ENCODE assay signal across 10 cellular contexts in genomic region chr10:118729200-118729599, GRCh38. TPM values are rescaled to one million over a fixed set of nuclear protein-coding genes. Genes with fewer than 3 reads are reported as not detected.
DNase-seq lines count a peak whose midpoint lies in the region; ATAC-seq and TF ChIP-seq lines count a peak whose summit lies in the region.
"Had no signal": no experiment of that assay in that cellular context is flagged by ENCODE, and none has a peak within 500 bp of the region (broad histone marks: within the 10 kb centered on the region; RNA-seq: fewer than 3 reads in every experiment).

No MANE protein-coding gene starts in this region.

- intact Hi-C loops in CD4-positive, alpha-beta T cell (cut with DNase I, micrococcal nuclease): loop anchor here in 1 of 2 experiments (10.0 kb wide), 1 partner anchor 384 kb away; the partner anchor contains the start of gene FAM204A

- no peak for ATAC-seq in CD4-positive, alpha-beta T cell (ENCODE audit: poor library complexity)
- ATAC-seq in GM21723 (IDR thresholded peaks at IDR 0.05; ENCODE audit: unreplicated experiment): peak; percentile 1
- no peak for ATAC-seq in activated CD8-positive, alpha-beta T cell treated with anti-CD3 and anti-CD28 coated beads, Interleukin-2, amount 10 ng/mL, durations not matched to agents 7 days and 5 days
- peak; percentile 2 for ATAC-seq in memory B cell (ENCODE audit: low read depth)
- ATAC-seq: Panc1 had no signal

- H3K27me3 ChIP-seq in CD4-positive, alpha-beta T cell (ENCODE audit: control insufficient read depth, insufficient read depth, low read length): no peaks in the 10 kb centered on the region

- no peaks in the 10 kb centered on the region for H3K9me3 Mint-ChIP-seq in CD4-positive, alpha-beta T cell
- H3K9me3 Mint-ChIP-seq in activated CD8-positive, alpha-beta T cell treated with anti-CD3 and anti-CD28 coated beads, Interleukin-2, amount 10 ng/mL, durations not matched to agents 7 days and 5 days (ENCODE audit: insufficient read depth): no peaks in the 10 kb centered on the region
- no peaks in the 10 kb centered on the region for H3K9me3 Mint-ChIP-seq in memory B cell

- no peak for TF ChIP-seq CTCF in CD4-positive, alpha-beta T cell (IDR thresholded peaks at IDR 0.05)

- H3K27me3 Mint-ChIP-seq in CD4-positive, alpha-beta T cell: no peaks in the 10 kb centered on the region
- H3K27me3 Mint-ChIP-seq in activated CD8-positive, alpha-beta T cell treated with anti-CD3 and anti-CD28 coated beads, Interleukin-2, amount 10 ng/mL, durations not matched to agents 7 days and 5 days (ENCODE audit: low read depth): no peaks in the 10 kb centered on the region
- no peaks in the 10 kb centered on the region for H3K27me3 Mint-ChIP-seq in memory B cell

- no peak overlapping the region for H3K27ac ChIP-seq in CD4-positive, alpha-beta T cell (ENCODE audit: low read depth, low read length)

- peak overlapping the region; percentile 80 for H3K27ac Mint-ChIP-seq in CD4-positive, alpha-beta T cell
- H3K27ac Mint-ChIP-seq in activated CD8-positive, alpha-beta T cell treated with anti-CD3 and anti-CD28 coated beads, Interleukin-2, amount 10 ng/mL, durations not matched to agents 7 days and 5 days: peak overlapping the region; percentile 73
- H3K27ac Mint-ChIP-seq in memory B cell: peak overlapping the region; percentile 98

- H3K4me3 Mint-ChIP-seq in CD4-positive, alpha-beta T cell: peak overlapping the region; percentile 31
- no peak overlapping the region for H3K4me3 Mint-ChIP-seq in activated CD8-positive, alpha-beta T cell treated with anti-CD3 and anti-CD28 coated beads, Interleukin-2, amount 10 ng/mL, durations not matched to agents 7 days and 5 days
- peak overlapping the region; percentile 75 for H3K4me3 Mint-ChIP-seq in memory B cell

- CTCF ChIA-PET in CD4-positive, alpha-beta T cell (lab: Charles Lee): interaction anchor here (0.9 to 1.0 kb wide), 2 partner anchors 8 to 161 kb away, joined by 3 to 6 read pairs; no protein-coding TSS in a partner anchor
- CTCF ChIA-PET in activated CD8-positive, alpha-beta T cell treated with anti-CD3 and anti-CD28 coated beads, Interleukin-2, amount 10 ng/mL, durations not matched to agents 7 days and 5 days (lab: Charles Lee): interaction anchor here (1.3 to 1.6 kb wide), 3 partner anchors 11 to 108 kb away, joined by 3 to 4 read pairs (median 4); no protein-coding TSS in a partner anchor

- H3K4me1 Mint-ChIP-seq in CD4-positive, alpha-beta T cell (ENCODE audit: low read depth): peaks cover 68% of the 10 kb centered on the region
- peaks cover 48% of the 10 kb centered on the region for H3K4me1 Mint-ChIP-seq in activated CD8-positive, alpha-beta T cell treated with anti-CD3 and anti-CD28 coated beads, Interleukin-2, amount 10 ng/mL, durations not matched to agents 7 days and 5 days (ENCODE audit: low read depth)
- H3K4me1 Mint-ChIP-seq in memory B cell: peaks cover 35% of the 10 kb centered on the region

- peaks cover 22% of the 10 kb centered on the region for H3K36me3 Mint-ChIP-seq in CD4-positive, alpha-beta T cell (ENCODE audit: low read depth)
- peaks cover 21% of the 10 kb centered on the region for H3K36me3 Mint-ChIP-seq in activated CD8-positive, alpha-beta T cell treated with anti-CD3 and anti-CD28 coated beads, Interleukin-2, amount 10 ng/mL, durations not matched to agents 7 days and 5 days (ENCODE audit: low read depth)
- peaks cover 10% of the 10 kb centered on the region for H3K36me3 Mint-ChIP-seq in memory B cell

- POLR2A ChIA-PET in CD4-positive, alpha-beta T cell (lab: Charles Lee): interaction anchor here (8.4 kb wide), 1 partner anchor 25 kb away, joined by 92 read pairs; the partner anchor contains the start of gene CACUL1
- POLR2A ChIA-PET in activated CD8-positive, alpha-beta T cell treated with anti-CD3 and anti-CD28 coated beads, Interleukin-2, amount 10 ng/mL, durations not matched to agents 7 days and 5 days (lab: Charles Lee): no interaction called here

- no peak for DNase-seq in CD4-positive, alpha-beta T cell
- no peak for DNase-seq in activated CD8-positive, alpha-beta T cell treated with anti-CD3 and anti-CD28 coated beads, Interleukin-2, amount 10 ng/mL, durations not matched to agents 7 days and 5 days
- DNase-seq in memory B cell (ENCODE audit: low spot score in 2 of 2) (no peak), HUDEP-2 (lab: John Stamatoyannopoulos, UW; ENCODE audit: unreplicated experiment in 76 of 76) (no peak), SIG-M5 treated with dmso at 0.1 percent for 504 hours (lab: John Stamatoyannopoulos, UW; ENCODE audit: unreplicated experiment) (no peak), hippocampal formation (lab: John Stamatoyannopoulos, UW) (no peak), T1000 (lab: John Stamatoyannopoulos, UW) (no peak)
- DNase-seq: HCEC 1CT had no signal

- H3K9me3 ChIP-seq in CD4-positive, alpha-beta T cell (ENCODE audit: control insufficient read depth, low read length): no peaks in the 10 kb centered on the region

RNA-seq across cellular contexts. Expression of gene CACUL1, which starts 25.6 kb away (rescaled TPM):
- total RNA-seq in CD4-positive, alpha-beta T cell: 10 to 100 TPM; 36.7 to 37.4 TPM
- total RNA-seq in activated CD8-positive, alpha-beta T cell treated with anti-CD3 and anti-CD28 coated beads, Interleukin-2, amount 10 ng/mL, durations not matched to agents 7 days and 5 days: 10 to 100 TPM; 25.5 to 30.2 TPM

Comparison
In these comparisons a context has a peak if more than half of its experiments do, and no peak if none do; other contexts are left out.
1. ATAC-seq: peak in GM21723 (single experiment) and memory B cell (single experiment); none in CD4-positive, alpha-beta T cell (single experiment) and activated CD8-positive, alpha-beta T cell treated with anti-CD3 and anti-CD28 coated beads, Interleukin-2, amount 10 ng/mL, durations not matched to agents 7 days and 5 days (single experiment).
2. Peak in every context shown above with its lines, with median percentiles within 50 percentile points of each other: H3K27ac Mint-ChIP-seq.